28 cellular contexts compared by ENCODE assay signal in the genomic region with DNA sequence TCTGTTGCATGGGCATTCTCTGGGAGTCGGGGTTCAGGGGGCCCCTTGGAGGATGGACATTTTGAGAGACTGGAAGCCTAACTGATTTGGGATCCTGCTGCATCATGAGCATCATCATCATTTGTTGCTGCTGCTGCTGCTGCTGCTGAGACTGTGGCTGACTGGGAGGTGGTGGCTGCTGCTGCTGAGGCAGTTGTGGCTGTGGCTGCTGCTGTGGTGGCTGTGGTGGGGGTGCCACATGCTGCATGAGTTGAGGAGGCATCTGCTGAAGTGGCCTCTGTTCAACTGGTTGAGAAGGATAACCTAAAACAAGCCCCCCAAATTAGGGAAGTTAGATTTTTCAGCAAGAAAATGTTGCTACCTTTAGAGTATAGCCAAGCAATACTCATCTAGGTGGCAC.
"Had no signal": no experiment of that assay in that cellular context is flagged by ENCODE, and none has a peak within 500 bp of the region (broad histone marks: within the 10 kb centered on the region; RNA-seq: fewer than 3 reads in every experiment).

No MANE protein-coding gene starts in this region.

- H3K27me3 ChIP-seq: brain microvascular endothelial cell, cardiac muscle cell had no signal

- H3K4me1 Mint-ChIP-seq: activated naive CD4-positive, alpha-beta T cell treated with anti-CD3 and anti-CD28 coated beads, Interleukin-2, amount 50 U/mL, for 24 hours; activated T-helper 17 cell treated with anti-CD3 and anti-CD28 coated beads, Interleukin-2, amount 50 U/mL, for 72 hours; T-cell had no signal

- DNase-seq: activated CD4-positive, alpha-beta T cell treated with anti-CD3 and anti-CD28 coated beads, Interleukin-2, amount 50 U/mL, for 48 hours; activated CD4-positive, CD25-positive, alpha-beta regulatory T cell; activated gamma-delta T cell treated with Interleukin-2 at 50 U/mL for 16 hours; activated T-cell treated with anti-CD3 and anti-CD28 coated beads, Interleukin-2, amount 50 U/mL, for 4 hours; amygdala; brain microvascular endothelial cell; cerebellar nuclear complex; Karpas-422; MM.1S; NCI-H1105 treated with DMSO at 0.1 percent for 48 hours; NCI-H1436 treated with DMSO at 0.1 percent for 48 hours; NCI-H187; NCI-H2081; NCI-H510A treated with DMSO at 0.1 percent for 48 hours; NCI-H69; NK-92 treated with Interleukin-12 subunit alpha and Interleukin-12 subunit beta, amount 100 ng/mL, for 24 hours; OCI-M1; RPMI8226; T-cell had no signal

- H3K4me3 ChIP-seq: cardiac muscle cell, K562, SK-N-MC had no signal

- ATAC-seq: activated T-cell treated with anti-CD3 and anti-CD28 coated beads, Interleukin-2, amount 50 U/mL, for 4 hours; activated T-helper 17 cell treated with anti-CD3 and anti-CD28 coated beads, Interleukin-2, amount 50 U/mL, for 72 hours; K562; Panc1; Right ventricle myocardium inferior; T-cell had no signal

- H3K27ac ChIP-seq: brain microvascular endothelial cell, cardiac muscle cell, SK-N-MC, VCaP had no signal

- H3K27ac Mint-ChIP-seq: T-cell had no signal

- H3K27me3 Mint-ChIP-seq: activated naive CD4-positive, alpha-beta T cell treated with anti-CD3 and anti-CD28 coated beads, Interleukin-2, amount 50 U/mL, for 24 hours; activated T-helper 17 cell treated with anti-CD3 and anti-CD28 coated beads, Interleukin-2, amount 50 U/mL, for 72 hours; T-cell had no signal

- H3K9me3 Mint-ChIP-seq: activated naive CD4-positive, alpha-beta T cell treated with anti-CD3 and anti-CD28 coated beads, Interleukin-2, amount 50 U/mL, for 24 hours; activated T-cell treated with anti-CD3 and anti-CD28 coated beads, Interleukin-2, amount 50 U/mL, for 4 hours; activated T-helper 17 cell treated with anti-CD3 and anti-CD28 coated beads, Interleukin-2, amount 50 U/mL, for 72 hours; T-cell had no signal

- H3K4me3 Mint-ChIP-seq: activated naive CD4-positive, alpha-beta T cell treated with anti-CD3 and anti-CD28 coated beads, Interleukin-2, amount 50 U/mL, for 24 hours; activated T-cell treated with anti-CD3 and anti-CD28 coated beads, Interleukin-2, amount 50 U/mL, for 4 hours; activated T-helper 17 cell treated with anti-CD3 and anti-CD28 coated beads, Interleukin-2, amount 50 U/mL, for 72 hours; T-cell had no signal

- FAIRE-seq: astrocyte, K562 had no signal
